Comparison of ENCODE assay signal across 1 cellular context in the genomic region with DNA sequence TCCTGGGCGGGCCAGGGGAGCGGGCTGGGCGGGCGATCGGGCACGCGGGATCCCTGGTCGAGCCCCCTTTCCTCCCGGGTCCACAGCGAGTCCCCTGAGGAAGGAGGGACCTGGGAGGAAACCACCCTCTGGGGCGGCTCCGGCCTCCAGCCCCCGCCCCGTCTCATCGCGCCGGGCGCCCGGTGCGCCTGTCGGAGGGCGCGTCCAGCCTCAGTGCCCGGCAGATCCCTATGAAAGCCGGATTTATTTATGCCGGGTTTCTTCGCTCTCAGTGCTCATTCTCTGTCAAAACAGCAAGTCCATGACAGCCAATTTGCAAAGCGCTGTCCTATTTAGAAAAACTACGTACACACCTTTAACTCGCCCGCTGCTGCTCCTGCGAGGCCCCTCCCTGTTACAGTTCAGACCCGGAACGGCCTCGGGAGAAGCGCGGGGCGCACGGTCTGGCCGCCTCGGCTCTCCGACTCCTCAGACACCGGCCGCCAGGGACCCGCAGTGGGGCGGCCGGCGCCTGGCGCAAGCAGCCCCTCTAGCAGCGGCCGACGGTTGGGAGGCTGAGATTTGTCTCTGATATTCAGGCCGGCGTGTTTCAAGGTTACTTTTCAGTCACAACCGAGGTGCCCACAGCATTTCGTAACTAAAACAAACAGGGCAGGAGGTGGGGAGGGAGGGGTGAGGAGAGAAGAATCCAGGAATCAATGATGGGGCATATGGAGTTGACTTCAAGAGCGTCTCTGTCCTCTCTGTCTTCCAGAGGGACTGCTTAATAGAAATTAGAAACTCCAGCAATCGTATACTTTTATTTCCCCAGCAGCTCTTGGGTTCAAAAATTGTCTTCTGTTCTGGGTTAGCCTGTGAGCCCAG.
TF ChIP-seq lines count a peak whose summit lies in the region.

No MANE protein-coding gene starts in this region.

TF ChIP-seq in HEK293, 187 proteins besides CTCF, POLR2A, EP300 and RAD21 (continued from another document and continues in another):
- TF ChIP-seq ZNF768 (tag by site-specific recombination; IDR thresholded peaks at IDR 0.05): no peak
- no peak for TF ChIP-seq ZNF354C (tag by site-specific recombination; IDR thresholded peaks at IDR 0.05; ENCODE audit: borderline replicate concordance, low read depth)
- TF ChIP-seq ZNF362 (tag by site-specific recombination; IDR thresholded peaks at IDR 0.05): no peak
- TF ChIP-seq ZSCAN16 (tag by site-specific recombination; IDR thresholded peaks at IDR 0.05): no peak
- TF ChIP-seq ZNF146 (tag by site-specific recombination; IDR thresholded peaks at IDR 0.05): no peak
- no peak for TF ChIP-seq REPIN1 (tag by site-specific recombination; IDR thresholded peaks at IDR 0.05; ENCODE audit: low read depth)
- TF ChIP-seq ZNF324 (tag by site-specific recombination; IDR thresholded peaks at IDR 0.05): no peak
- 0 out of 2 replicates have a peak, but pooled peaks have one; percentile 23 for TF ChIP-seq ZNF629 (tag by site-specific recombination; IDR thresholded peaks at IDR 0.05)
- no peak for TF ChIP-seq ZNF2 (tag by site-specific recombination; IDR thresholded peaks at IDR 0.05)
- no peak for TF ChIP-seq KLF7 (tag by site-specific recombination; IDR thresholded peaks at IDR 0.05; ENCODE audit: borderline replicate concordance)
- TF ChIP-seq KLF16 (tag by site-specific recombination; IDR thresholded peaks at IDR 0.05): no peak
- TF ChIP-seq SP2 (tag by site-specific recombination; IDR thresholded peaks at IDR 0.05): peak; percentile 72
- no peak for TF ChIP-seq ZNF664 (tag by site-specific recombination; IDR thresholded peaks at IDR 0.05)
- no peak for TF ChIP-seq HOXA7 (CRISPR knock-in tag; IDR thresholded peaks at IDR 0.05; ENCODE audit: borderline replicate concordance)
- TF ChIP-seq ZBTB8A (tag by site-specific recombination; IDR thresholded peaks at IDR 0.05): peak; percentile 99
- TF ChIP-seq ZNF501 (tag by site-specific recombination; IDR thresholded peaks at IDR 0.05): no peak
- TF ChIP-seq GLIS2 (tag by site-specific recombination; IDR thresholded peaks at IDR 0.05): no peak
- no peak for TF ChIP-seq ZNF626 (tag by site-specific recombination; IDR thresholded peaks at IDR 0.05)
- TF ChIP-seq ZNF404 (tag by site-specific recombination; IDR thresholded peaks at IDR 0.05): no peak
- no peak for TF ChIP-seq ZNF19 (tag by site-specific recombination; IDR thresholded peaks at IDR 0.05; ENCODE audit: low read depth)
- TF ChIP-seq ZNF76 (tag by site-specific recombination; IDR thresholded peaks at IDR 0.05; ENCODE audit: borderline replicate concordance, low read depth): no peak; the same call in 1 of the 2 replicates
- TF ChIP-seq ZBTB17 (tag by site-specific recombination; IDR thresholded peaks at IDR 0.05): peak; percentile 56
- no peak for TF ChIP-seq ZNF530 (tag by site-specific recombination; IDR thresholded peaks at IDR 0.05; ENCODE audit: low read depth)
- no peak for TF ChIP-seq ZNF510 (tag by site-specific recombination; IDR thresholded peaks at IDR 0.05; ENCODE audit: insufficient replicate concordance)
- TF ChIP-seq ZSCAN30 (tag by site-specific recombination; IDR thresholded peaks at IDR 0.05): no peak
- TF ChIP-seq ZXDB (tag by site-specific recombination; IDR thresholded peaks at IDR 0.05): no peak
- no peak for TF ChIP-seq BCL11B (tag by site-specific recombination; IDR thresholded peaks at IDR 0.05; ENCODE audit: low read depth)
- TF ChIP-seq PRDM4 (tag by site-specific recombination; IDR thresholded peaks at IDR 0.05): no peak
- TF ChIP-seq ZFP37 (tag by site-specific recombination; IDR thresholded peaks at IDR 0.05): no peak
- no peak for TF ChIP-seq ZNF148 (tag by site-specific recombination; IDR thresholded peaks at IDR 0.05; ENCODE audit: borderline replicate concordance)
- TF ChIP-seq ZNF335 (tag by site-specific recombination; conservative IDR thresholded peaks at IDR 0.05): peak; percentile 97
- no peak for TF ChIP-seq YY2 (tag by site-specific recombination; IDR thresholded peaks at IDR 0.05)
- TF ChIP-seq EGR2 (tag by site-specific recombination; IDR thresholded peaks at IDR 0.05; ENCODE audit: low read depth): no peak
- TF ChIP-seq ZNF660 (tag by site-specific recombination; IDR thresholded peaks at IDR 0.05): no peak
- no peak for TF ChIP-seq ZNF548 (tag by site-specific recombination; IDR thresholded peaks at IDR 0.05)
- TF ChIP-seq ZNF121 (tag by site-specific recombination; IDR thresholded peaks at IDR 0.05): no peak
- no peak for TF ChIP-seq ZNF155 (tag by site-specific recombination; IDR thresholded peaks at IDR 0.05)
- no peak for TF ChIP-seq ZNF302 (tag by site-specific recombination; IDR thresholded peaks at IDR 0.05; ENCODE audit: low read depth)
- TF ChIP-seq BCL6B (tag by site-specific recombination; IDR thresholded peaks at IDR 0.05): no peak
- no peak for TF ChIP-seq ZNF549 (tag by site-specific recombination; IDR thresholded peaks at IDR 0.05)
- no peak for TF ChIP-seq ZNF175 (tag by site-specific recombination; IDR thresholded peaks at IDR 0.05)
- TF ChIP-seq GFI1B (tag by site-specific recombination; IDR thresholded peaks at IDR 0.05): no peak
- TF ChIP-seq, protein P1, sequence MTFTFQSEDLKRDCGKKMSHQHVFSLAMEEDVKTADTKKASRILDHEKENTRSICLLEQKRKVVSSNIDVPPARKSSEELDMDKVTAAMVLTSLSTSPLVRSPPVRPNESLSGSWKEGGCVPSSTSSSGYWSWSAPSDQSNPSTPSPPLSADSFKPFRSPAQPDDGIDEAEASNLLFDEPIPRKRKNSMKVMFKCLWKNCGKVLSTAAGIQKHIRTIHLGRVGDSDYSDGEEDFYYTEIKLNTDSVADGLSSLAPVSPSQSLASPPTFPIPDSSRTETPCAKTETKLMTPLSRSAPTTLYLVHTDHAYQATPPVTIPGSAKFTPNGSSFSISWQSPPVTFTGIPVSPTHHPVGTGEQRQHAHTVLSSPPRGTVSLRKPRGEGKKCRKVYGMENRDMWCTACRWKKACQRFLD (tag by site-specific recombination; IDR thresholded peaks at IDR 0.05): no peak
- no peak for TF ChIP-seq ZNF707 (tag by site-specific recombination; IDR thresholded peaks at IDR 0.05)
- no peak for TF ChIP-seq ZNF18 (tag by site-specific recombination; IDR thresholded peaks at IDR 0.05)
- TF ChIP-seq PRDM1 (tag by site-specific recombination; IDR thresholded peaks at IDR 0.05): no peak
- no peak for TF ChIP-seq AEBP2 (tag by site-specific recombination; IDR thresholded peaks at IDR 0.05; ENCODE audit: borderline replicate concordance)
- TF ChIP-seq, protein P2, sequence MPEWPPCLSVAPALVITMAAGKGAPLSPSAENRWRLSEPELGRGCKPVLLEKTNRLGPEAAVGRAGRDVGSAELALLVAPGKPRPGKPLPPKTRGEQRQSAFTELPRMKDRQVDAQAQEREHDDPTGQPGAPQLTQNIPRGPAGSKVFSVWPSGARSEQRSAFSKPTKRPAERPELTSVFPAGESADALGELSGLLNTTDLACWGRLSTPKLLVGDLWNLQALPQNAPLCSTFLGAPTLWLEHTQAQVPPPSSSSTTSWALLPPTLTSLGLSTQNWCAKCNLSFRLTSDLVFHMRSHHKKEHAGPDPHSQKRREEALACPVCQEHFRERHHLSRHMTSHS (tag by site-specific recombination; IDR thresholded peaks at IDR 0.05): no peak
- TF ChIP-seq ZNF341 (tag by site-specific recombination; IDR thresholded peaks at IDR 0.05; ENCODE audit: low read depth): peak; percentile 83
- TF ChIP-seq SP3 (tag by site-specific recombination; IDR thresholded peaks at IDR 0.05): peak; percentile 60
- TF ChIP-seq ZNF16 (tag by site-specific recombination; IDR thresholded peaks at IDR 0.05; ENCODE audit: low read depth): no peak
- TF ChIP-seq ZNF558 (tag by site-specific recombination; IDR thresholded peaks at IDR 0.05): no peak
- TF ChIP-seq ZNF777 (tag by site-specific recombination; IDR thresholded peaks at IDR 0.05; ENCODE audit: borderline replicate concordance): no peak
- no peak for TF ChIP-seq ZNF157 (tag by site-specific recombination; IDR thresholded peaks at IDR 0.05)
- no peak for TF ChIP-seq GLI4 (tag by site-specific recombination; IDR thresholded peaks at IDR 0.05)
- TF ChIP-seq ZNF449 (tag by site-specific recombination; IDR thresholded peaks at IDR 0.05): no peak
- no peak for TF ChIP-seq ZNF132 (tag by site-specific recombination; IDR thresholded peaks at IDR 0.05; ENCODE audit: borderline replicate concordance)
